Comparison of ENCODE assay signal across 21 cellular contexts in genomic region chr7:116449950-116450349, GRCh38. TPM values are rescaled to one million over a fixed set of nuclear protein-coding genes. Genes with fewer than 3 reads are reported as not detected.
DNase-seq lines count a peak whose midpoint lies in the region; ATAC-seq and TF ChIP-seq lines count a peak whose summit lies in the region.
"Had no signal": no experiment of that assay in that cellular context is flagged by ENCODE, and none has a peak within 500 bp of the region (broad histone marks: within the 10 kb centered on the region; RNA-seq: fewer than 3 reads in every experiment).

No MANE protein-coding gene starts in this region.

- 21 to 36% methylated on average over 4 of the region's 4 CpGs for WGBS in heart right ventricle, 2 donors
- 75 to 83% methylated on average over 4 of the region's 4 CpGs for whole genome bisulfite sequencing in sigmoid colon, 2 donors

- H3K4me1 ChIP-seq in adipocyte (ENCODE audit: control insufficient read depth, insufficient read depth, low read length) (peaks cover 42% of the 10 kb centered on the region), heart right ventricle (peaks cover 0 to 42% (median 10%) of the 10 kb centered on the region in 9 donors), sigmoid colon (peaks cover 0 to 61% (median 30%) of the 10 kb centered on the region in 4 donors)
- H3K4me1 ChIP-seq: colonic mucosa, parathyroid adenoma had no signal

- TF ChIP-seq POLR2A in sigmoid colon (IDR thresholded peaks at IDR 0.05), result no peak

- no peak for TF ChIP-seq EP300 in sigmoid colon (IDR thresholded peaks at IDR 0.05)

- H3K9me3 ChIP-seq in adipocyte (ENCODE audit: control insufficient read depth, low read length) (no peaks in the 10 kb centered on the region), heart right ventricle (no peaks in the 10 kb centered on the region), sigmoid colon (no peaks in the 10 kb centered on the region)
- H3K9me3 ChIP-seq: colonic mucosa, uterus had no signal

- H3K27ac ChIP-seq in heart right ventricle (peak overlapping the region in 9 of 10 donors; percentile 15 to 71 (median 30)), sigmoid colon (peak overlapping the region; percentile 65 to 79 (median 70))
- H3K27ac ChIP-seq: C4-2B, colonic mucosa, parathyroid adenoma, skin epidermis had no signal

- peak; percentile 53 for DNase-seq in AG10803 (ENCODE audit: low read depth)
- DNase-seq in adipocyte (ENCODE audit: low read depth), result no peak
- peak in 1 of 2 donors; percentile 48 for DNase-seq in heart right ventricle
- DNase-seq in sigmoid colon, result no peak
- DNase-seq in cortex of kidney (lab: John Stamatoyannopoulos, UW), result no peak
- DNase-seq in stimulated activated CD4-positive, alpha-beta T cell treated with anti-CD3 and anti-CD28 coated beads, Interleukin-15, amount 100 ng/mL, for 24 hours, result no peak
- no peak for DNase-seq in activated gamma-delta T cell (lab: John Stamatoyannopoulos, UW)
- DNase-seq: activated CD8-positive, alpha-beta T cell treated with anti-CD3 and anti-CD28 coated beads, Interleukin-2, amount 10 ng/mL, durations not matched to agents 7 days and 5 days; activated T-cell treated with anti-CD3 and anti-CD28 coated beads, Interleukin-2, amount 50 U/mL, for 4 hours; colonic mucosa; kidney; natural killer cell; NCI-H1092 treated with DMSO at 0.1 percent for 48 hours; NCI-H2029; stimulated activated CD4-positive, alpha-beta T cell treated with anti-CD3 and anti-CD28 coated beads, Interleukin-2, amount 100 ng/mL, for 48 hours; uterus had no signal

- ATAC-seq in heart right ventricle (peak; percentile 64 to 90 (median 82)), GM19035 (IDR thresholded peaks at IDR 0.05; ENCODE audit: unreplicated experiment) (no peak)
- ATAC-seq: activated CD4-positive, CD25-positive, alpha-beta regulatory T cell treated with anti-CD3 and anti-CD28 coated beads, Interleukin-2, amount 50 U/mL, for 24 hours; activated CD8-positive, alpha-beta T cell treated with anti-CD3 and anti-CD28 coated beads, Interleukin-2, amount 10 ng/mL, durations not matched to agents 7 days and 5 days; activated T-cell treated with anti-CD3 and anti-CD28 coated beads, Interleukin-2, amount 50 U/mL, for 4 hours; natural killer cell had no signal

- H3K36me3 ChIP-seq in adipocyte (ENCODE audit: control insufficient read depth, insufficient read depth, low read length, severe bottlenecking) (no peaks in the 10 kb centered on the region), heart right ventricle (no peaks in the 10 kb centered on the region), sigmoid colon (no peaks in the 10 kb centered on the region)
- H3K36me3 ChIP-seq: colonic mucosa, uterus had no signal

- H3K4me3 ChIP-seq in AG10803 (ENCODE audit: low read length) (no peak overlapping the region), adipocyte (ENCODE audit: low read length) (no peak overlapping the region), heart right ventricle (no peak overlapping the region), sigmoid colon (no peak overlapping the region)
- H3K4me3 ChIP-seq: colonic mucosa, skin epidermis, uterus had no signal

- H3K27me3 ChIP-seq in adipocyte (replicated peaks; ENCODE audit: control insufficient read depth, insufficient read depth, low read length) (no peaks in the 10 kb centered on the region), heart right ventricle (no peaks in the 10 kb centered on the region), sigmoid colon (no peaks in the 10 kb centered on the region)
- H3K27me3 ChIP-seq: colonic mucosa, uterus had no signal

- intact Hi-C loops in heart right ventricle (cut with DNase I), result loop anchor here in 6 of 10 donors (5.0 to 10.0 kb wide), 8 partner anchors 45 to 185 kb away; partner anchors contain the start of gene CAV2 (in 5 of the 6)
- intact Hi-C loops in sigmoid colon (cut with DNase I), result no loop called here

- H3K9ac ChIP-seq in adipocyte (ENCODE audit: low read length), result peak overlapping the region; percentile 25
- H3K9ac ChIP-seq: parathyroid adenoma had no signal

- TF ChIP-seq CTCF in AG10803 (conservative IDR thresholded peaks at IDR 0.05; ENCODE audit: low read length) (no peak), heart right ventricle (IDR thresholded peaks at IDR 0.05) (no peak), sigmoid colon (IDR thresholded peaks at IDR 0.05) (no peak)

RNA-seq across cellular contexts. Expression of gene CAV2, which starts 49.6 kb away (rescaled TPM):
- 100 to 1,000 TPM; 196 to 277 (median 244) TPM for total RNA-seq in heart right ventricle
- 100 to 1,000 TPM in 1 of 2 donors, 10 to 100 TPM in 1; 56.3 to 136 TPM for polyA plus RNA-seq in heart right ventricle
- 100 to 1,000 TPM in 1 of 4 donors, 10 to 100 TPM in 3; 81.8 to 142 (median 88.6) TPM for total RNA-seq in sigmoid colon
- 10 to 100 TPM in 1 of 3 donors, 1 to 10 TPM in 2; 4.6 to 12.8 (median 7.8) TPM for polyA plus RNA-seq in sigmoid colon
- total RNA-seq: activated CD8-positive, alpha-beta T cell treated with anti-CD3 and anti-CD28 coated beads, Interleukin-2, amount 10 ng/mL, durations not matched to agents 7 days and 5 days had no signal
